ENCODE assay signal across 8 cellular contexts in the genomic region with DNA sequence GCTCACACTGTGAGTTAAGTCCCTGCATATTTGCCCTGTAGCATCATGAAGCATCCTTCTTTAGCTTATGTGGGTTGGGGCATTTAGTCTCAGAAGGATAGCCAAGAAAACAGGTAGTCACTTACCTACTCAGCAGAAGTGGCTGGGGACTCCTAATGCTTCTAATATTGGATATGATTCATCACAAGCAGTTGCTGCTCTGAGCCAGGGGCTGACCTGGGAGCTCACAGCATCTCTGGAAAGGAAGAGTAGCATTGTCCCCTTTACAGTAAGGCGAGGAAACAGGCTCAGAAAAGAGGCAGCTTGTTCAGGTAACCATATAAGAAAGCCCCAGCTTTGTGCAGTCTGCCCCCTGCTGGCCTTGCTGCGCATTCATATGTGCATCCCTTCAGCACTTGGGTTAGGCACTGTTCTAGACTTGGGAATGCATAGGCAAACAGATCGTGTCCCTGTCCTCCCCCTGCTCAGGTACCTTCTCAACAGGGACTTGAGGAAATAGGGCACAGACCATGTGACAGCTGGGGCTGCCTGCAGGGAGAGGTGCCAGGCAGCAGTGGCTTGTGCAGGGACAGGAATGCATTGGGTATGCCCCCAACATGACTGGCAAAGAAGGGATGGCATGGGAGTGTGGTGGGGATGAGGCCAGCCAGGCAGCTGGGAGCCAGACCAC. TPM values are rescaled to one million over a fixed set of nuclear protein-coding genes. Genes with fewer than 3 reads are reported as not detected.
DNase-seq lines count a peak whose midpoint lies in the region; ATAC-seq and TF ChIP-seq lines count a peak whose summit lies in the region.

No MANE protein-coding gene starts in this region.

- in situ Hi-C loops in GM13976 (cut with MboI; ENCODE audit: low sequenced_read_pairs, unreplicated experiment) = no loop called here
- in situ Hi-C loops in IMR-90 (cut with MboI; ENCODE audit: low sequenced_read_pairs) = no loop called here
- in situ Hi-C loops in astrocyte of the cerebellum (cut with HindIII; ENCODE audit: low sequenced_read_pairs) = no loop called here

- H2AK5ac ChIP-seq in IMR-90 (ENCODE audit: low read depth, low read length) = peak overlapping the region; percentile 18; the same call in 1 of the 2 replicates

- peaks cover 8 to 31% of the 10 kb centered on the region in 2 experiments; a peak in 3 of 4 replicates for H3K79me1 ChIP-seq in IMR-90 (ENCODE audit: low read depth in 1 of 2, low read length in 2 of 2)

- H3K27me3 ChIP-seq in A673 (replicated peaks; ENCODE audit: insufficient read depth, low read depth, low read length, poor library complexity) = no peaks in the 10 kb centered on the region
- no peaks in the 10 kb centered on the region for H3K27me3 ChIP-seq in IMR-90 (ENCODE audit: control insufficient read depth, insufficient read depth, low read length)

- POLR2A ChIA-PET in A673 (lab: Charles Lee; ENCODE audit: low non-redundant PET) = no interaction called here
- POLR2A ChIA-PET in IMR-90 (lab: Charles Lee; ENCODE audit: unreplicated experiment) = no interaction called here

- H3K4me2 ChIP-seq in IMR-90 (ENCODE audit: low read depth, low read length) = no peak overlapping the region

- no peak overlapping the region for H3K4ac ChIP-seq in IMR-90 (ENCODE audit: low read depth, low read length)

- no peak overlapping the region for H4K5ac ChIP-seq in IMR-90 (ENCODE audit: low read depth, low read length)

- CTCF ChIA-PET in A673 (lab: Charles Lee) (interaction anchor here (0.6 to 2.4 kb wide), 6 partner anchors 12 to 157 kb away, joined by 3 to 31 read pairs (median 3); a partner anchor contains a TSS), IMR-90 (lab: Yijun Ruan, JAX) (interaction anchor here (0.5 to 1.8 kb wide), 13 partner anchors 9 to 200 kb away, joined by 3 to 15 read pairs (median 4); no protein-coding TSS in a partner anchor)

- no peak for TF ChIP-seq POLR2A in IMR-90 (IDR thresholded peaks at IDR 0.05; ENCODE audit: low read depth, low read length)

- H3K9me1 ChIP-seq in IMR-90 (ENCODE audit: insufficient read depth, low read length) = no peaks in the 10 kb centered on the region

- H3K27ac ChIP-seq in A673 (ENCODE audit: low read depth, low read length, poor library complexity, severe bottlenecking) = no peak overlapping the region
- H3K27ac ChIP-seq in IMR-90 (ENCODE audit: insufficient read depth, low read length) = no peak overlapping the region

- no peak overlapping the region for H2BK20ac ChIP-seq in IMR-90 (ENCODE audit: low read depth, low read length)

- H2AK9ac ChIP-seq in IMR-90 (replicated peaks; ENCODE audit: low read depth, low read length, poor library complexity) = no peak overlapping the region

- H4K91ac ChIP-seq in IMR-90 (ENCODE audit: insufficient read depth, low read depth, low read length) = no peak overlapping the region

- intact Hi-C loops in A673 (cut with micrococcal nuclease; ENCODE audit: unreplicated experiment) = loop anchor here (1.0 to 5.0 kb wide), 2 partner anchors 92 to 154 kb away; a partner anchor contains a TSS
- intact Hi-C loops in IMR-90 (cut with micrococcal nuclease) = loop anchor here (1.0 to 2.0 kb wide), 2 partner anchors 91 to 154 kb away; a partner anchor contains a TSS

- H2BK120ac ChIP-seq in IMR-90 (ENCODE audit: low read depth, low read length) = no peak overlapping the region

- TF ChIP-seq CTCF in A673 (conservative IDR thresholded peaks at IDR 0.05; ENCODE audit: low read depth, low read length) = peak; percentile 84
- peak; percentile 81 for TF ChIP-seq CTCF in GM13976 (IDR thresholded peaks at IDR 0.05; ENCODE audit: borderline replicate concordance, control extremely low read depth, extremely low read depth, insufficient read depth, missing control alignments)
- TF ChIP-seq CTCF in IMR-90 (conservative IDR thresholded peaks at IDR 0.05; ENCODE audit: low read depth, low read length) = peak; percentile 80
- peak; percentile 87 for TF ChIP-seq CTCF in astrocyte of the cerebellum (IDR thresholded peaks at IDR 0.05; ENCODE audit: low read depth, low read length, missing control alignments)

- DNase-seq in A673 (ENCODE audit: low spot score) (peak; percentile 67), GM13976 (ENCODE audit: low spot score) (peak; percentile 75), IMR-90 (peak; percentile 62), T-helper 22 cell (ENCODE audit: low read depth) (peak; percentile 54), astrocyte of the cerebellum (ENCODE audit: low read depth) (peak; percentile 41), iPS-NIHi7 (ENCODE audit: extremely low spot score) (peak; percentile 76)
- peak; percentile 87 for DNase-seq in stimulated activated CD4-positive, alpha-beta T cell treated with anti-CD3 and anti-CD28 coated beads, Interleukin-15, amount 100 ng/mL, for 24 hours

- H4K20me1 ChIP-seq in IMR-90 (ENCODE audit: insufficient read depth, low read length) = peaks cover 11% of the 10 kb centered on the region

- ATAC-seq in IMR-90 (ENCODE audit: low read depth) (peak; percentile 84), HG02970 (IDR thresholded peaks at IDR 0.05; ENCODE audit: low FRiP score, unreplicated experiment) (no peak)

- no peak overlapping the region for H3K9ac ChIP-seq in IMR-90 (ENCODE audit: low read depth, low read length)

- no peak overlapping the region for H2BK5ac ChIP-seq in IMR-90 (ENCODE audit: low read depth, low read length, poor library complexity, severe bottlenecking)

- TF ChIP-seq RAD21 in IMR-90 (IDR thresholded peaks at IDR 0.05; ENCODE audit: low read length) = peak; percentile 84

- H3K4me1 ChIP-seq in A673 (ENCODE audit: insufficient read depth, low read length, poor library complexity, severe bottlenecking) = no peaks in the 10 kb centered on the region
- H3K4me1 ChIP-seq in IMR-90 (ENCODE audit: control insufficient read depth, insufficient read depth, low read length) = peaks cover 4% of the 10 kb centered on the region

- H4K8ac ChIP-seq in IMR-90 (ENCODE audit: low read depth in 2 of 2, low read length in 2 of 2) = no peak overlapping the region

- no peak overlapping the region for H2BK15ac ChIP-seq in IMR-90 (ENCODE audit: low read depth, low read length)

- H2AFZ ChIP-seq in IMR-90 (replicated peaks; ENCODE audit: low read length, poor library complexity) = peak overlapping the region; percentile 48

- no peak overlapping the region for H3K4me3 ChIP-seq in A673 (ENCODE audit: low read depth, low read length, poor library complexity, severe bottlenecking)
- no peak overlapping the region for H3K4me3 ChIP-seq in IMR-90 (ENCODE audit: insufficient read depth, low read depth, low read length)
- H3K4me3 ChIP-seq in astrocyte of the cerebellum (ENCODE audit: low read depth, low read length) = no peak overlapping the region

- dilution Hi-C loops in IMR-90 (cut with HindIII; ENCODE audit: low sequenced_read_pairs, unreplicated experiment) = no loop called here

- no peak overlapping the region for H3K14ac ChIP-seq in IMR-90 (replicated peaks; ENCODE audit: low read depth, low read length)

- BruUV-seq in A673 (replicated peaks; lab: Mats Ljungman, UMichigan) = no TSS peak
- BruUV-seq in IMR-90 (replicated peaks; lab: Mats Ljungman, UMichigan) = no TSS peak

- H3K9me3 ChIP-seq in A673 (ENCODE audit: low read depth, low read length, poor library complexity, severe bottlenecking) (no peaks in the 10 kb centered on the region), IMR-90 (ENCODE audit: control insufficient read depth, insufficient read depth, low read length) (no peaks in the 10 kb centered on the region)

- WGBS in IMR-90 (ENCODE audit: extremely low coverage in 2 of 2, insufficient read length in 1 of 2), 2 experiments = 53% methylated on average over 3 of the region's 3 CpGs; no CpG with 5 or more reads in 1 of the 2 experiments

- H3K18ac ChIP-seq in IMR-90 (ENCODE audit: low read depth, low read length) = no peak overlapping the region

- peaks cover 69% of the 10 kb centered on the region for H3K36me3 ChIP-seq in A673 (ENCODE audit: insufficient read depth, low read length, poor library complexity, severe bottlenecking)
- peaks cover 46% of the 10 kb centered on the region for H3K36me3 ChIP-seq in IMR-90 (ENCODE audit: control insufficient read depth, insufficient read depth, low read length)

- H3K56ac ChIP-seq in IMR-90 (ENCODE audit: extremely low read depth, insufficient read depth, low read length) = no peak overlapping the region

- H3K23ac ChIP-seq in IMR-90 (ENCODE audit: low read depth, low read length) = no peak overlapping the region

TF ChIP-seq in IMR-90, 13 proteins besides CTCF, POLR2A, EP300 and RAD21:
- TF ChIP-seq CEBPB (IDR thresholded peaks at IDR 0.05; ENCODE audit: low read depth, low read length) (no peak), FOS (IDR thresholded peaks at IDR 0.05; ENCODE audit: low read depth, low read length) (no peak), RCOR1 (IDR thresholded peaks at IDR 0.05; ENCODE audit: insufficient replicate concordance, low read length) (no peak), RFX5 (IDR thresholded peaks at IDR 0.05; ENCODE audit: low read depth, low read length) (no peak), NFE2L2 (IDR thresholded peaks at IDR 0.05; ENCODE audit: low read depth, low read length) (no peak), SMC3 (IDR thresholded peaks at IDR 0.05; ENCODE audit: low read depth, low read length) (peak; percentile 91)

RNA-seq across cellular contexts. Expression of a gene that starts 35.7 kb away (rescaled TPM):
- 44.3 and 46.0 TPM in 2 replicates for total RNA-seq in A673 (2021)
- 40.7 and 48.9 TPM in 2 replicates for total RNA-seq in IMR-90 (2012; rRNA removed)
- 29.8 and 31.7 TPM in 2 replicates for polyA plus RNA-seq in IMR-90 (2012; rRNA removed)
- polyA plus RNA-seq in IMR-90 (2012; cell fraction: cytosol; rRNA removed) = 22.3 and 23.4 TPM in 2 replicates
- polyA plus RNA-seq in IMR-90 (2012; cell fraction: nucleus; rRNA removed; ENCODE audit: low replicate concordance) = 23.4 and 27.7 TPM in 2 replicates
